23 cellular contexts compared by ENCODE assay signal in genomic region chr5:76622076-76622475, GRCh38. TPM values are rescaled to one million over a fixed set of nuclear protein-coding genes. Genes with fewer than 3 reads are reported as not detected.
A peak's percentile ranks its signal among the peaks of the same experiment; 100 is the strongest.
DNase-seq lines count a peak whose midpoint lies in the region; ATAC-seq and TF ChIP-seq lines count a peak whose summit lies in the region.
"Had no signal": no experiment of that assay in that cellular context is flagged by ENCODE, and none has a peak within 500 bp of the region (broad histone marks: within the 10 kb centered on the region; RNA-seq: fewer than 3 reads in every experiment).

No MANE protein-coding gene starts in this region.

- H3K4me3 ChIP-seq in HFF-Myc (replicated peaks; ENCODE audit: low read depth, low read length) (peak overlapping the region; percentile 53), astrocyte of the cerebellum (ENCODE audit: low read depth, low read length) (peak overlapping the region; percentile 10), skin epidermis (peak overlapping the region in 3 of 7 experiments; percentile 4 to 25 (median 19)), prostate gland (no peak overlapping the region)
- H3K4me3 ChIP-seq: upper lobe of left lung had no signal

- H3K27ac ChIP-seq in skin epidermis (peak overlapping the region in 14 of 21 experiments; percentile 7 to 74 (median 52)), prostate gland (no peak overlapping the region)
- H3K27ac ChIP-seq: foreskin keratinocyte, upper lobe of left lung had no signal

- H3K27ac Mint-ChIP-seq in immature natural killer cell (peak overlapping the region in 5 of 6 donors; percentile 43 to 94 (median 86)), T-cell (peak overlapping the region in 1 of 2 donors; percentile 25)
- H3K27ac Mint-ChIP-seq: activated CD4-positive, alpha-beta memory T cell treated with anti-CD3 and anti-CD28 coated beads, Interleukin-2, amount 10 ng/mL, durations not matched to agents 7 days and 5 days; activated naive CD8-positive, alpha-beta T cell treated with anti-CD3 and anti-CD28 coated beads, Interleukin-2, amount 10 ng/mL, durations not matched to agents 7 days and 5 days; CD4-positive, alpha-beta T cell had no signal

- POLR2A ChIA-PET in T-cell (lab: Charles Lee) = no interaction called here

- H3K36me3 Mint-ChIP-seq in immature natural killer cell (peaks cover 15 to 29% (median 25%) of the 10 kb centered on the region in 3 donors), T-cell (peaks cover 53% of the 10 kb centered on the region)

- DNase-seq in HFF-Myc (ENCODE audit: extremely low read depth, low read depth) (no peak), astrocyte of the cerebellum (ENCODE audit: low read depth) (no peak), immature natural killer cell (no peak), epidermal melanocyte (ENCODE audit: insufficient read length, low spot score) (no peak), T-cell (no peak), prostate gland (ENCODE audit: low spot score) (no peak)
- no peak for DNase-seq in stimulated activated CD4-positive, alpha-beta T cell treated with anti-CD3 and anti-CD28 coated beads, Interleukin-15, amount 100 ng/mL, for 24 hours
- DNase-seq: activated CD4-positive, alpha-beta memory T cell treated with anti-CD3 and anti-CD28 coated beads, Interleukin-2, amount 10 ng/mL, durations not matched to agents 7 days and 5 days; activated naive CD8-positive, alpha-beta T cell treated with anti-CD3 and anti-CD28 coated beads, Interleukin-2, amount 10 ng/mL, durations not matched to agents 7 days and 5 days; activated T-cell treated with anti-CD3 and anti-CD28 coated beads, Interleukin-2, amount 50 U/mL, for 48 hours; CD4-positive, alpha-beta T cell; central memory CD4-positive, alpha-beta T cell; DMS79; effector CD8-positive, alpha-beta T cell; foreskin keratinocyte; NCI-H1694; NCI-H226; posterior cingulate gyrus; stimulated activated naive CD4-positive, alpha-beta T cell; SW 1271; upper lobe of left lung had no signal

- H3K9me3 Mint-ChIP-seq in immature natural killer cell = no peaks in the 10 kb centered on the region
- no peaks in the 10 kb centered on the region for H3K9me3 Mint-ChIP-seq in T-cell
- H3K9me3 Mint-ChIP-seq: activated CD4-positive, alpha-beta memory T cell treated with anti-CD3 and anti-CD28 coated beads, Interleukin-2, amount 10 ng/mL, durations not matched to agents 7 days and 5 days; activated naive CD8-positive, alpha-beta T cell treated with anti-CD3 and anti-CD28 coated beads, Interleukin-2, amount 10 ng/mL, durations not matched to agents 7 days and 5 days; CD4-positive, alpha-beta T cell had no signal

- H3K27me3 Mint-ChIP-seq in immature natural killer cell (ENCODE audit: low read depth in 3 of 3) = peaks cover 3 to 22% (median 14%) of the 10 kb centered on the region in 3 donors
- H3K27me3 Mint-ChIP-seq in T-cell = no peaks in the 10 kb centered on the region
- H3K27me3 Mint-ChIP-seq: activated CD4-positive, alpha-beta memory T cell treated with anti-CD3 and anti-CD28 coated beads, Interleukin-2, amount 10 ng/mL, durations not matched to agents 7 days and 5 days; activated naive CD8-positive, alpha-beta T cell treated with anti-CD3 and anti-CD28 coated beads, Interleukin-2, amount 10 ng/mL, durations not matched to agents 7 days and 5 days; CD4-positive, alpha-beta T cell had no signal

- 92% methylated on average over 5 of the region's 5 CpGs for WGBS in prostate gland

- no peaks in the 10 kb centered on the region for H3K4me1 ChIP-seq in prostate gland (replicated peaks)

- H3K4me1 Mint-ChIP-seq in immature natural killer cell = peaks cover 55 to 74% of the 10 kb centered on the region in 2 donors
- H3K4me1 Mint-ChIP-seq in T-cell = peaks cover 21 to 30% (median 27%) of the 10 kb centered on the region in 3 donors

- CTCF ChIA-PET in T-cell (lab: Charles Lee) = interaction anchor here in 1 of 2 donors (0.6 kb wide), 1 partner anchor 140 kb away, joined by 3 read pairs; no protein-coding TSS in a partner anchor

- no peak for TF ChIP-seq POLR2A in prostate gland (IDR thresholded peaks at IDR 0.05)

- no peaks in the 10 kb centered on the region for H3K9me3 ChIP-seq in prostate gland
- H3K9me3 ChIP-seq: upper lobe of left lung had no signal

- intact Hi-C loops in prostate gland (cut with DNase I) = no loop called here

- in situ Hi-C loops in astrocyte of the cerebellum (cut with HindIII; ENCODE audit: low sequenced_read_pairs) = no loop called here

- H3K27me3 ChIP-seq in prostate gland (replicated peaks; ENCODE audit: insufficient read depth) = no peaks in the 10 kb centered on the region
- H3K27me3 ChIP-seq: foreskin keratinocyte, upper lobe of left lung had no signal

- H3K4me3 Mint-ChIP-seq in immature natural killer cell = peak overlapping the region in 1 of 5 donors; percentile 35
- no peak overlapping the region for H3K4me3 Mint-ChIP-seq in T-cell
- H3K4me3 Mint-ChIP-seq: activated CD4-positive, alpha-beta memory T cell treated with anti-CD3 and anti-CD28 coated beads, Interleukin-2, amount 10 ng/mL, durations not matched to agents 7 days and 5 days; activated naive CD8-positive, alpha-beta T cell treated with anti-CD3 and anti-CD28 coated beads, Interleukin-2, amount 10 ng/mL, durations not matched to agents 7 days and 5 days; CD4-positive, alpha-beta T cell had no signal

- H3K36me3 ChIP-seq in prostate gland = no peaks in the 10 kb centered on the region
- H3K36me3 ChIP-seq: upper lobe of left lung had no signal

- no peak for ATAC-seq in T-cell (replicated peaks in 1 of 4)
- ATAC-seq: foreskin keratinocyte, left lobe of liver had no signal

- TF ChIP-seq CTCF in HFF-Myc (IDR thresholded peaks at IDR 0.05; ENCODE audit: low read depth, low read length, missing control alignments) (no peak), astrocyte of the cerebellum (IDR thresholded peaks at IDR 0.05; ENCODE audit: low read depth, low read length, missing control alignments) (no peak), prostate gland (IDR thresholded peaks at IDR 0.05) (no peak)

RNA-seq across cellular contexts. Expression of gene F2RL2, which starts 1.1 kb away (rescaled TPM):
- 1 to 10 TPM in 1 of 3 donors, under 1 TPM in 2; 0.43 to 1.5 (median 0.49) TPM for polyA plus RNA-seq in immature natural killer cell
- total RNA-seq in T-cell (under 1 TPM in 1 of 5 donors, not detected in 4; 0.09 TPM), prostate gland (not detected)
- total RNA-seq: activated CD4-positive, alpha-beta memory T cell treated with anti-CD3 and anti-CD28 coated beads, Interleukin-2, amount 10 ng/mL, durations not matched to agents 7 days and 5 days; activated naive CD8-positive, alpha-beta T cell treated with anti-CD3 and anti-CD28 coated beads, Interleukin-2, amount 10 ng/mL, durations not matched to agents 7 days and 5 days; CD4-positive, alpha-beta T cell had no signal
- polyA plus RNA-seq: foreskin keratinocyte had no signal

Comparison
In these comparisons a context has a peak if more than half of its experiments do, and no peak if none do; other contexts are left out.
1. H3K4me3 ChIP-seq: peak in HFF-Myc (single experiment) and astrocyte of the cerebellum (single experiment); none in prostate gland (0 of 2).
2. H3K27ac ChIP-seq: peak in skin epidermis (14 of 21); none in prostate gland (0 of 2).